Comparison of ENCODE assay signal across 8 cellular contexts in the genomic region with DNA sequence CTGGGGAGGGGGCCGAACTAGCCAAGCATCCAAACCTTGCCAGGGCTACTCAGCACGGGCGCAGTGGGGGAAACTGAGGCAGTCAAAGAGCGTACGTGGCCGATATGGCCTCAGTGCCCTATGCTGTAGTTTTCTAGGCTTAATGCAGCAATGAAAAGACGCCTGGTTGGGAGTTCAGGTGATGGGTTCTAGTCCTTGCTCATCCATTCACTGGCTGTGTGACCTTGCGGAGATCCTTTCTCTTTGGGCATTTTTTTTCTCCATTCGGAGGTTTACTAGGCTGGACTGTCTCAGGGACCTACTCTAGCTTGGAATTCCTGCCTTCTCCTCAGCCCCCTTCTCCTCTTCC. TPM values are rescaled to one million over a fixed set of nuclear protein-coding genes. Genes with fewer than 3 reads are reported as not detected.
DNase-seq lines count a peak whose midpoint lies in the region; ATAC-seq, FAIRE-seq and TF ChIP-seq lines count a peak whose summit lies in the region.

No MANE protein-coding gene starts in this region.

- H3K4me3 ChIP-seq in keratinocyte (ENCODE audit: control insufficient read depth in 2 of 3, extremely low read depth in 1 of 3, insufficient read depth in 2 of 3, low read depth in 1 of 3, low read length in 3 of 3) (peak overlapping the region; percentile 66 to 90 (median 77)), suprapubic skin (peak overlapping the region; percentile 97)

- no peaks in the 10 kb centered on the region for H3K9me1 ChIP-seq in keratinocyte (ENCODE audit: control insufficient read depth, extremely low read depth, insufficient read depth, low read length)

- H3K4me1 Mint-ChIP-seq in T-helper 2 cell treated with Interferon-gamma antibody and Interleukin-4, amounts not matched to agents 5 μg/mL and 100 μg/mL, for 36 hours (ENCODE audit: low read depth): peaks cover 25% of the 10 kb centered on the region
- peaks cover 25% of the 10 kb centered on the region for H3K4me1 Mint-ChIP-seq in activated naive CD8-positive, alpha-beta T cell treated with anti-CD3 and anti-CD28 coated beads for 36 hours

- H3K9me3 ChIP-seq in keratinocyte (ENCODE audit: control insufficient read depth, low read depth, low read length) (no peaks in the 10 kb centered on the region), suprapubic skin (no peaks in the 10 kb centered on the region)

- no peaks in the 10 kb centered on the region for H3K9me3 Mint-ChIP-seq in T-helper 2 cell treated with Interferon-gamma antibody and Interleukin-4, amounts not matched to agents 5 μg/mL and 100 μg/mL, for 36 hours
- H3K9me3 Mint-ChIP-seq in activated naive CD8-positive, alpha-beta T cell treated with anti-CD3 and anti-CD28 coated beads for 36 hours: no peaks in the 10 kb centered on the region

- H3K27ac ChIP-seq in keratinocyte (ENCODE audit: control insufficient read depth, insufficient read depth, low read length): peak overlapping the region; percentile 94
- peak overlapping the region; percentile 100 for H3K27ac ChIP-seq in suprapubic skin

- peaks cover 7% of the 10 kb centered on the region for H3K36me3 Mint-ChIP-seq in T-helper 2 cell treated with Interferon-gamma antibody and Interleukin-4, amounts not matched to agents 5 μg/mL and 100 μg/mL, for 36 hours (ENCODE audit: low read depth)
- no peaks in the 10 kb centered on the region for H3K36me3 Mint-ChIP-seq in activated naive CD8-positive, alpha-beta T cell treated with anti-CD3 and anti-CD28 coated beads for 36 hours

- H3K79me2 ChIP-seq in keratinocyte (ENCODE audit: control insufficient read depth, insufficient read depth, low read length): peaks cover 12% of the 10 kb centered on the region

- H3K27me3 ChIP-seq in keratinocyte (ENCODE audit: control insufficient read depth, extremely low read depth, insufficient read depth, low read length): no peaks in the 10 kb centered on the region
- H3K27me3 ChIP-seq in suprapubic skin: no peaks in the 10 kb centered on the region

- peak overlapping the region; percentile 86 for H2AFZ ChIP-seq in keratinocyte (ENCODE audit: control insufficient read depth, low read length)

- H3K36me3 ChIP-seq in keratinocyte (ENCODE audit: control insufficient read depth in 2 of 2, extremely low read depth in 1 of 2, insufficient read depth in 2 of 2, low read length in 2 of 2) (peaks cover 0 to 5% of the 10 kb centered on the region in 2 experiments), suprapubic skin (peaks cover 7% of the 10 kb centered on the region)

- dilution Hi-C loops in keratinocyte (cut with MboI; ENCODE audit: extremely low pct_ligation_motif_present, low sequenced_read_pairs): no loop called here

- TF ChIP-seq CTCF in keratinocyte (optimal IDR thresholded peaks at IDR 0.05 in 1 of 3, IDR thresholded peaks at IDR 0.05 in 1 of 3, conservative IDR thresholded peaks at IDR 0.05 in 1 of 3; ENCODE audit: extremely low read depth in 1 of 3, insufficient read depth in 2 of 3, low read length in 3 of 3): no peak
- TF ChIP-seq CTCF in suprapubic skin (IDR thresholded peaks at IDR 0.05): no peak

- H3K27ac Mint-ChIP-seq in T-helper 2 cell treated with Interferon-gamma antibody and Interleukin-4, amounts not matched to agents 5 μg/mL and 100 μg/mL, for 36 hours: peak overlapping the region; percentile 91
- peak overlapping the region; percentile 83 for H3K27ac Mint-ChIP-seq in activated naive CD8-positive, alpha-beta T cell treated with anti-CD3 and anti-CD28 coated beads for 36 hours

- peak overlapping the region; percentile 98 for H3K9ac ChIP-seq in keratinocyte (ENCODE audit: control insufficient read depth, extremely low read depth, insufficient read depth, low read length)

- no peak for TF ChIP-seq EP300 in suprapubic skin (IDR thresholded peaks at IDR 0.05)

- H3K4me1 ChIP-seq in keratinocyte (ENCODE audit: control insufficient read depth, extremely low read depth, insufficient read depth, low read length) (peaks cover 22% of the 10 kb centered on the region), suprapubic skin (peaks cover 33% of the 10 kb centered on the region)

- H3K4me2 ChIP-seq in keratinocyte (ENCODE audit: control insufficient read depth, extremely low read depth, insufficient read depth, low read depth, low read length): peak overlapping the region; percentile 100

- 5% methylated on average over 9 of the region's 9 CpGs for WGBS in suprapubic skin

- H3K4me3 Mint-ChIP-seq in T-helper 2 cell treated with Interferon-gamma antibody and Interleukin-4, amounts not matched to agents 5 μg/mL and 100 μg/mL, for 36 hours: peak overlapping the region; percentile 95
- H3K4me3 Mint-ChIP-seq in activated naive CD8-positive, alpha-beta T cell treated with anti-CD3 and anti-CD28 coated beads for 36 hours: peak overlapping the region; percentile 93

- FAIRE-seq in keratinocyte (lab: Jason Lieb, UNC): no peak

- TF ChIP-seq POLR2A in suprapubic skin (IDR thresholded peaks at IDR 0.05): no peak

- no peaks in the 10 kb centered on the region for H3K27me3 Mint-ChIP-seq in T-helper 2 cell treated with Interferon-gamma antibody and Interleukin-4, amounts not matched to agents 5 μg/mL and 100 μg/mL, for 36 hours (ENCODE audit: low read depth)
- no peaks in the 10 kb centered on the region for H3K27me3 Mint-ChIP-seq in activated naive CD8-positive, alpha-beta T cell treated with anti-CD3 and anti-CD28 coated beads for 36 hours

- no peaks in the 10 kb centered on the region for H4K20me1 ChIP-seq in keratinocyte (ENCODE audit: control insufficient read depth, extremely low read depth, insufficient read depth, low read length)

- no peak for DNase-seq in T-helper 2 cell treated with Interferon-gamma antibody and Interleukin-4, amounts not matched to agents 5 μg/mL and 100 μg/mL, for 36 hours (ENCODE audit: low spot score)
- no peak for DNase-seq in T-helper 2 cell
- DNase-seq in activated naive CD8-positive, alpha-beta T cell treated with anti-CD3 and anti-CD28 coated beads for 36 hours: no peak
- DNase-seq in keratinocyte (ENCODE audit: low read depth, low spot score): no peak
- no peak for DNase-seq in suprapubic skin (ENCODE audit: low spot score in 2 of 2)
- no peak for DNase-seq in epidermal melanocyte (ENCODE audit: insufficient read length, low spot score)
- DNase-seq in superior temporal gyrus (ENCODE audit: extremely low spot score): no peak

- no peak for ATAC-seq in HG03342 (IDR thresholded peaks at IDR 0.05; ENCODE audit: unreplicated experiment)

RNA-seq across cellular contexts. Expression of a gene that starts 0.9 kb away (rescaled TPM):
- 10 to 100 TPM; 68.0 to 72.5 TPM for total RNA-seq in activated naive CD8-positive, alpha-beta T cell treated with anti-CD3 and anti-CD28 coated beads for 36 hours
- polyA plus RNA-seq in keratinocyte: 43.4 to 69.9 TPM (median 59.5 TPM) in 3 replicates
- 3.8 TPM for polyA plus RNA-seq in keratinocyte (2011; ENCODE audit: low read depth)
- polyA plus RNA-seq in keratinocyte (2011; cell fraction: cytosol; rRNA removed): 36.1 and 59.2 TPM in 2 replicates
- polyA plus RNA-seq in keratinocyte (2011; cell fraction: nucleus; rRNA removed): 31.1 and 36.4 TPM in 2 replicates
- 36.9 and 60.2 TPM in 2 replicates for polyA plus RNA-seq in keratinocyte (2012; ENCODE audit: low replicate concordance)
- polyA minus RNA-seq in keratinocyte: 34.7 to 71.9 TPM (median 51.0 TPM) in 3 replicates
- 60.6 TPM for polyA minus RNA-seq in keratinocyte (2011; cell fraction: cytosol; rRNA and poly(A)+ RNA removed)
- 16.4 and 18.3 TPM in 2 replicates for polyA minus RNA-seq in keratinocyte (2011; cell fraction: nucleus; rRNA and poly(A)+ RNA removed)
- total RNA-seq in suprapubic skin: 10 to 100 TPM; 19.8 to 51.7 (median 36.9) TPM

RNA-seq across cellular contexts. Expression of a gene that starts 1.6 kb away (rescaled TPM):
- 1 to 10 TPM; 7.4 to 9.3 TPM for total RNA-seq in activated naive CD8-positive, alpha-beta T cell treated with anti-CD3 and anti-CD28 coated beads for 36 hours
- polyA plus RNA-seq in keratinocyte: 14.4 to 36.0 TPM (median 16.2 TPM) in 3 replicates
- 25.5 TPM for polyA plus RNA-seq in keratinocyte (2011; ENCODE audit: low read depth)
- polyA plus RNA-seq in keratinocyte (2011; cell fraction: cytosol; rRNA removed): 6.5 and 8.4 TPM in 2 replicates
- 99.2 and 112 TPM in 2 replicates for polyA plus RNA-seq in keratinocyte (2011; cell fraction: nucleus; rRNA removed)
- 11.8 and 32.9 TPM in 2 replicates for polyA plus RNA-seq in keratinocyte (2012; ENCODE audit: low replicate concordance)
- 23.7 to 34.4 TPM (median 27.5 TPM) in 3 replicates for polyA minus RNA-seq in keratinocyte
- 12.5 TPM for polyA minus RNA-seq in keratinocyte (2011; cell fraction: cytosol; rRNA and poly(A)+ RNA removed)
- 22.6 and 28.6 TPM in 2 replicates for polyA minus RNA-seq in keratinocyte (2011; cell fraction: nucleus; rRNA and poly(A)+ RNA removed)
- total RNA-seq in suprapubic skin: 10 to 100 TPM; 21.4 to 90.8 (median 26.7) TPM

RNA-seq across cellular contexts. Expression of a gene that starts 35.7 kb away (rescaled TPM):
- 1 to 10 TPM; 4.6 to 4.9 TPM for total RNA-seq in activated naive CD8-positive, alpha-beta T cell treated with anti-CD3 and anti-CD28 coated beads for 36 hours
- 1.6 to 4.5 TPM (median 1.7 TPM) in 3 replicates for polyA plus RNA-seq in keratinocyte
- polyA plus RNA-seq in keratinocyte (2011; ENCODE audit: low read depth): 0.31 TPM
- polyA plus RNA-seq in keratinocyte (2011; cell fraction: cytosol; rRNA removed): 1.3 and 2.6 TPM in 2 replicates
- polyA plus RNA-seq in keratinocyte (2011; cell fraction: nucleus; rRNA removed): 9.1 and 14.9 TPM in 2 replicates
- polyA plus RNA-seq in keratinocyte (2012; ENCODE audit: low replicate concordance): 0.32 and 2.1 TPM in 2 replicates
- polyA minus RNA-seq in keratinocyte: 3.2 to 6.3 TPM (median 4.0 TPM) in 3 replicates
- 4.6 TPM for polyA minus RNA-seq in keratinocyte (2011; cell fraction: cytosol; rRNA and poly(A)+ RNA removed)
- polyA minus RNA-seq in keratinocyte (2011; cell fraction: nucleus; rRNA and poly(A)+ RNA removed): 6.1 and 8.1 TPM in 2 replicates
- under 1 TPM in 2 of 4 donors, not detected in 2; 0.34 to 0.80 TPM for total RNA-seq in suprapubic skin

RNA-seq across cellular contexts. Expression of a gene that starts 36.2 kb away (rescaled TPM):
- 100 to 1,000 TPM; 135 to 145 TPM for total RNA-seq in activated naive CD8-positive, alpha-beta T cell treated with anti-CD3 and anti-CD28 coated beads for 36 hours
- 99.1 to 183 TPM (median 127 TPM) in 3 replicates for polyA plus RNA-seq in keratinocyte
- 30.8 TPM for polyA plus RNA-seq in keratinocyte (2011; ENCODE audit: low read depth)
- polyA plus RNA-seq in keratinocyte (2011; cell fraction: cytosol; rRNA removed): 176 and 199 TPM in 2 replicates
- 136 and 150 TPM in 2 replicates for polyA plus RNA-seq in keratinocyte (2011; cell fraction: nucleus; rRNA removed)
- 216 and 229 TPM in 2 replicates for polyA plus RNA-seq in keratinocyte (2012; ENCODE audit: low replicate concordance)
- polyA minus RNA-seq in keratinocyte: 140 to 403 TPM (median 203 TPM) in 3 replicates
- 199 TPM for polyA minus RNA-seq in keratinocyte (2011; cell fraction: cytosol; rRNA and poly(A)+ RNA removed)
- 30.2 and 35.8 TPM in 2 replicates for polyA minus RNA-seq in keratinocyte (2011; cell fraction: nucleus; rRNA and poly(A)+ RNA removed)
- total RNA-seq in suprapubic skin: 100 to 1,000 TPM in 2 of 4 donors, 10 to 100 TPM in 2; 77.1 to 180 (median 113) TPM

RNA-seq across cellular contexts. Expression of a gene that starts 45.9 kb away (rescaled TPM):
- total RNA-seq in activated naive CD8-positive, alpha-beta T cell treated with anti-CD3 and anti-CD28 coated beads for 36 hours: 10 to 100 TPM; 46.6 to 49.7 TPM
- 8.8 to 12.6 TPM (median 9.2 TPM) in 3 replicates for polyA plus RNA-seq in keratinocyte
- 5.9 TPM for polyA plus RNA-seq in keratinocyte (2011; ENCODE audit: low read depth)
- 13.5 and 25.2 TPM in 2 replicates for polyA plus RNA-seq in keratinocyte (2011; cell fraction: cytosol; rRNA removed)
- 22.5 and 30.8 TPM in 2 replicates for polyA plus RNA-seq in keratinocyte (2011; cell fraction: nucleus; rRNA removed)
- 26.2 and 38.0 TPM in 2 replicates for polyA plus RNA-seq in keratinocyte (2012; ENCODE audit: low replicate concordance)
- 7.4 to 47.3 TPM (median 8.8 TPM) in 3 replicates for polyA minus RNA-seq in keratinocyte
- 32.0 TPM for polyA minus RNA-seq in keratinocyte (2011; cell fraction: cytosol; rRNA and poly(A)+ RNA removed)
- polyA minus RNA-seq in keratinocyte (2011; cell fraction: nucleus; rRNA and poly(A)+ RNA removed): 13.2 and 13.6 TPM in 2 replicates
- total RNA-seq in suprapubic skin: 10 to 100 TPM; 23.6 to 32.1 (median 25.7) TPM
